In the genomic region with DNA sequence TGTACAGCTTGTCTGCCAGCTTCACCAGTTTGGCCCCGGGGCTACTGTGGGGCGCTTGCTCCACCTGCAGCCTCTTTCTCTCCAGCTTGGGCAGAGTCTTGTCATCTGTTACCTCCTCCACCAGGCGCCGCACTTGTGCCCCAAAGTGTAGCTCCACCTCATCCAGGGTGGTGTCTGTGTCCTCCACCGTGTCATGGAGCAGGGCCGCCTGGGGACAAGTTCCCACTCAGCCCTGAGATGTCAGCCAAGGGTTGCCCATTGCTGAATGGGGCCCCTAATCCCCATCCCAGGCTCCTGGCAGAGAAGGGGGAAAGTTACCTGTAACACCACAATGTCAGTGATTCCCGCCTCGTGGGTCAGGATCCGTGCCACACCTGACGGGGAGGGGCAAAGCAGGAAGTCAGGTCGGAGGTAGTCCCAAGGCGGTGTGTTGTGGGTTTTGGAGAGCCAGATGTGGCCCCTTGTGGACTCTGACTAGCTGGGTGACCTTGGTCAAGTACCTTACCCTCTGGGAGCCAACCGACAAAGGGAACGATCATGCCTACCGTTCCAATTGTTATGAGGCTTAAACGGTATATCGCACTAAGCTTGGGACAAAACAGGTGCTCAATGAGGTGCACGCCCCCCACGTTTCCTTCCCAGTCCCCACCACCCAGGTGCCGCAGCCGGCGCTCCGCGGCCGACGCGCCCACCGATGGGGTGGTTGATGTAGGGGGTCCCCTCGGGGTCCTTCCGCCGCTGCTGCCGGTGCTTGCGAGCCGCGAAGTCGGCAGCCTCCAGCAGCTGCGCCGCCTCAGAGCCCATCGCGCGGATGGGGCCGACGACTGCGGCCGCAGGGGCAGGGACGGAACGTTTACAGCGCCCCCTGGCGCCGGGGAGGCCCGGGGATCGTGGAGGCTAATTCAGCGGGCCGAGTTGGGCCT, we compare ENCODE assay signal across 1 cellular context.
TF ChIP-seq lines count a peak whose summit lies in the region.

A gene with protein sequence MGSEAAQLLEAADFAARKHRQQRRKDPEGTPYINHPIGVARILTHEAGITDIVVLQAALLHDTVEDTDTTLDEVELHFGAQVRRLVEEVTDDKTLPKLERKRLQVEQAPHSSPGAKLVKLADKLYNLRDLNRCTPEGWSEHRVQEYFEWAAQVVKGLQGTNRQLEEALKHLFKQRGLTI (minus strand): TSS at position 813 of the 923 bp plus-strand sequence. CDS start 9 bp downstream, at position 804.

TF ChIP-seq in GM12878, 131 proteins besides CTCF, POLR2A, EP300 and RAD21 (continued from another document and continues in another):
- TF ChIP-seq, protein P1, sequence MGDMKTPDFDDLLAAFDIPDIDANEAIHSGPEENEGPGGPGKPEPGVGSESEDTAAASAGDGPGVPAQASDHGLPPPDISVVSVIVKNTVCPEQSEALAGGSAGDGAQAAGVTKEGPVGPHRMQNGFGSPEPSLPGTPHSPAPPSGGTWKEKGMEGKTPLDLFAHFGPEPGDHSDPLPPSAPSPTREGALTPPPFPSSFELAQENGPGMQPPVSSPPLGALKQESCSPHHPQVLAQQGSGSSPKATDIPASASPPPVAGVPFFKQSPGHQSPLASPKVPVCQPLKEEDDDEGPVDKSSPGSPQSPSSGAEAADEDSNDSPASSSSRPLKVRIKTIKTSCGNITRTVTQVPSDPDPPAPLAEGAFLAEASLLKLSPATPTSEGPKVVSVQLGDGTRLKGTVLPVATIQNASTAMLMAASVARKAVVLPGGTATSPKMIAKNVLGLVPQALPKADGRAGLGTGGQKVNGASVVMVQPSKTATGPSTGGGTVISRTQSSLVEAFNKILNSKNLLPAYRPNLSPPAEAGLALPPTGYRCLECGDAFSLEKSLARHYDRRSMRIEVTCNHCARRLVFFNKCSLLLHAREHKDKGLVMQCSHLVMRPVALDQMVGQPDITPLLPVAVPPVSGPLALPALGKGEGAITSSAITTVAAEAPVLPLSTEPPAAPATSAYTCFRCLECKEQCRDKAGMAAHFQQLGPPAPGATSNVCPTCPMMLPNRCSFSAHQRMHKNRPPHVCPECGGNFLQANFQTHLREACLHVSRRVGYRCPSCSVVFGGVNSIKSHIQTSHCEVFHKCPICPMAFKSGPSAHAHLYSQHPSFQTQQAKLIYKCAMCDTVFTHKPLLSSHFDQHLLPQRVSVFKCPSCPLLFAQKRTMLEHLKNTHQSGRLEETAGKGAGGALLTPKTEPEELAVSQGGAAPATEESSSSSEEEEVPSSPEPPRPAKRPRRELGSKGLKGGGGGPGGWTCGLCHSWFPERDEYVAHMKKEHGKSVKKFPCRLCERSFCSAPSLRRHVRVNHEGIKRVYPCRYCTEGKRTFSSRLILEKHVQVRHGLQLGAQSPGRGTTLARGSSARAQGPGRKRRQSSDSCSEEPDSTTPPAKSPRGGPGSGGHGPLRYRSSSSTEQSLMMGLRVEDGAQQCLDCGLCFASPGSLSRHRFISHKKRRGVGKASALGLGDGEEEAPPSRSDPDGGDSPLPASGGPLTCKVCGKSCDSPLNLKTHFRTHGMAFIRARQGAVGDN (IDR thresholded peaks at IDR 0.05): peak; percentile 39
- TF ChIP-seq, protein P2, sequence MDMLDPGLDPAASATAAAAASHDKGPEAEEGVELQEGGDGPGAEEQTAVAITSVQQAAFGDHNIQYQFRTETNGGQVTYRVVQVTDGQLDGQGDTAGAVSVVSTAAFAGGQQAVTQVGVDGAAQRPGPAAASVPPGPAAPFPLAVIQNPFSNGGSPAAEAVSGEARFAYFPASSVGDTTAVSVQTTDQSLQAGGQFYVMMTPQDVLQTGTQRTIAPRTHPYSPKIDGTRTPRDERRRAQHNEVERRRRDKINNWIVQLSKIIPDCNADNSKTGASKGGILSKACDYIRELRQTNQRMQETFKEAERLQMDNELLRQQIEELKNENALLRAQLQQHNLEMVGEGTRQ (IDR thresholded peaks at IDR 0.05; ENCODE audit: borderline replicate concordance, low read depth, low read length): no peak
- TF ChIP-seq NR2C1 (IDR thresholded peaks at IDR 0.05): no peak
- TF ChIP-seq TCF7 (IDR thresholded peaks at IDR 0.05; ENCODE audit: borderline replicate concordance): no peak
- TF ChIP-seq, protein P3, sequence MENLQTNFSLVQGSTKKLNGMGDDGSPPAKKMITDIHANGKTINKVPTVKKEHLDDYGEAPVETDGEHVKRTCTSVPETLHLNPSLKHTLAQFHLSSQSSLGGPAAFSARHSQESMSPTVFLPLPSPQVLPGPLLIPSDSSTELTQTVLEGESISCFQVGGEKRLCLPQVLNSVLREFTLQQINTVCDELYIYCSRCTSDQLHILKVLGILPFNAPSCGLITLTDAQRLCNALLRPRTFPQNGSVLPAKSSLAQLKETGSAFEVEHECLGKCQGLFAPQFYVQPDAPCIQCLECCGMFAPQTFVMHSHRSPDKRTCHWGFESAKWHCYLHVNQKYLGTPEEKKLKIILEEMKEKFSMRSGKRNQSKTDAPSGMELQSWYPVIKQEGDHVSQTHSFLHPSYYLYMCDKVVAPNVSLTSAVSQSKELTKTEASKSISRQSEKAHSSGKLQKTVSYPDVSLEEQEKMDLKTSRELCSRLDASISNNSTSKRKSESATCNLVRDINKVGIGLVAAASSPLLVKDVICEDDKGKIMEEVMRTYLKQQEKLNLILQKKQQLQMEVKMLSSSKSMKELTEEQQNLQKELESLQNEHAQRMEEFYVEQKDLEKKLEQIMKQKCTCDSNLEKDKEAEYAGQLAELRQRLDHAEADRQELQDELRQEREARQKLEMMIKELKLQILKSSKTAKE (IDR thresholded peaks at IDR 0.05; ENCODE audit: low read depth, poor library complexity, severe bottlenecking): peak; percentile 66
- TF ChIP-seq NRF1 (conservative IDR thresholded peaks at IDR 0.05; ENCODE audit: low read depth, low read length): 0 out of 2 replicates have a peak, but pooled peaks have one; percentile 10
- TF ChIP-seq PAX5 (IDR thresholded peaks at IDR 0.05; ENCODE audit: borderline replicate concordance, low read depth, low read length): peak; percentile 78; the same call in 1 of the 2 replicates
- TF ChIP-seq TBL1XR1 (IDR thresholded peaks at IDR 0.05; ENCODE audit: low read depth, low read length): peak; percentile 76
- peak; percentile 90 for TF ChIP-seq TCF3 (IDR thresholded peaks at IDR 0.05; ENCODE audit: borderline replicate concordance, insufficient read depth, low read depth, low read length)
- TF ChIP-seq, protein P4, sequence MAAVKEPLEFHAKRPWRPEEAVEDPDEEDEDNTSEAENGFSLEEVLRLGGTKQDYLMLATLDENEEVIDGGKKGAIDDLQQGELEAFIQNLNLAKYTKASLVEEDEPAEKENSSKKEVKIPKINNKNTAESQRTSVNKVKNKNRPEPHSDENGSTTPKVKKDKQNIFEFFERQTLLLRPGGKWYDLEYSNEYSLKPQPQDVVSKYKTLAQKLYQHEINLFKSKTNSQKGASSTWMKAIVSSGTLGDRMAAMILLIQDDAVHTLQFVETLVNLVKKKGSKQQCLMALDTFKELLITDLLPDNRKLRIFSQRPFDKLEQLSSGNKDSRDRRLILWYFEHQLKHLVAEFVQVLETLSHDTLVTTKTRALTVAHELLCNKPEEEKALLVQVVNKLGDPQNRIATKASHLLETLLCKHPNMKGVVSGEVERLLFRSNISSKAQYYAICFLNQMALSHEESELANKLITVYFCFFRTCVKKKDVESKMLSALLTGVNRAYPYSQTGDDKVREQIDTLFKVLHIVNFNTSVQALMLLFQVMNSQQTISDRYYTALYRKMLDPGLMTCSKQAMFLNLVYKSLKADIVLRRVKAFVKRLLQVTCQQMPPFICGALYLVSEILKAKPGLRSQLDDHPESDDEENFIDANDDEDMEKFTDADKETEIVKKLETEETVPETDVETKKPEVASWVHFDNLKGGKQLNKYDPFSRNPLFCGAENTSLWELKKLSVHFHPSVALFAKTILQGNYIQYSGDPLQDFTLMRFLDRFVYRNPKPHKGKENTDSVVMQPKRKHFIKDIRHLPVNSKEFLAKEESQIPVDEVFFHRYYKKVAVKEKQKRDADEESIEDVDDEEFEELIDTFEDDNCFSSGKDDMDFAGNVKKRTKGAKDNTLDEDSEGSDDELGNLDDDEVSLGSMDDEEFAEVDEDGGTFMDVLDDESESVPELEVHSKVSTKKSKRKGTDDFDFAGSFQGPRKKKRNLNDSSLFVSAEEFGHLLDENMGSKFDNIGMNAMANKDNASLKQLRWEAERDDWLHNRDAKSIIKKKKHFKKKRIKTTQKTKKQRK (IDR thresholded peaks at IDR 0.05; ENCODE audit: low read depth, low read length): no peak
- 0 out of 2 replicates have a peak, but pooled peaks have one; percentile 49 for TF ChIP-seq ESRRA (IDR thresholded peaks at IDR 0.05; ENCODE audit: low read length)
- TF ChIP-seq, protein P5, sequence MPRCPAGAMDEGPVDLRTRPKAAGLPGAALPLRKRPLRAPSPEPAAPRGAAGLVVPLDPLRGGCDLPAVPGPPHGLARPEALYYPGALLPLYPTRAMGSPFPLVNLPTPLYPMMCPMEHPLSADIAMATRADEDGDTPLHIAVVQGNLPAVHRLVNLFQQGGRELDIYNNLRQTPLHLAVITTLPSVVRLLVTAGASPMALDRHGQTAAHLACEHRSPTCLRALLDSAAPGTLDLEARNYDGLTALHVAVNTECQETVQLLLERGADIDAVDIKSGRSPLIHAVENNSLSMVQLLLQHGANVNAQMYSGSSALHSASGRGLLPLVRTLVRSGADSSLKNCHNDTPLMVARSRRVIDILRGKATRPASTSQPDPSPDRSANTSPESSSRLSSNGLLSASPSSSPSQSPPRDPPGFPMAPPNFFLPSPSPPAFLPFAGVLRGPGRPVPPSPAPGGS (IDR thresholded peaks at IDR 0.05; ENCODE audit: borderline replicate concordance, insufficient read depth, low read depth, low read length, poor library complexity, severe bottlenecking): no peak
- peak; percentile 82 for TF ChIP-seq BACH1 (IDR thresholded peaks at IDR 0.05; ENCODE audit: borderline replicate concordance)
- TF ChIP-seq NFIC (IDR thresholded peaks at IDR 0.05; ENCODE audit: low read depth, low read length): no peak
- TF ChIP-seq SMC3 (IDR thresholded peaks at IDR 0.05; ENCODE audit: borderline replicate concordance, low read length): peak; percentile 59
- TF ChIP-seq, protein P6, sequence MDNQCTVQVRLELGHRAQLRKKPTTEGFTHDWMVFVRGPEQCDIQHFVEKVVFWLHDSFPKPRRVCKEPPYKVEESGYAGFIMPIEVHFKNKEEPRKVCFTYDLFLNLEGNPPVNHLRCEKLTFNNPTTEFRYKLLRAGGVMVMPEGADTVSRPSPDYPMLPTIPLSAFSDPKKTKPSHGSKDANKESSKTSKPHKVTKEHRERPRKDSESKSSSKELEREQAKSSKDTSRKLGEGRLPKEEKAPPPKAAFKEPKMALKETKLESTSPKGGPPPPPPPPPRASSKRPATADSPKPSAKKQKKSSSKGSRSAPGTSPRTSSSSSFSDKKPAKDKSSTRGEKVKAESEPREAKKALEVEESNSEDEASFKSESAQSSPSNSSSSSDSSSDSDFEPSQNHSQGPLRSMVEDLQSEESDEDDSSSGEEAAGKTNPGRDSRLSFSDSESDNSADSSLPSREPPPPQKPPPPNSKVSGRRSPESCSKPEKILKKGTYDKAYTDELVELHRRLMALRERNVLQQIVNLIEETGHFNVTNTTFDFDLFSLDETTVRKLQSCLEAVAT (IDR thresholded peaks at IDR 0.05): peak; percentile 72; the same call in 1 of the 2 replicates
- peak; percentile 43 for TF ChIP-seq MYC (IDR thresholded peaks at IDR 0.05; ENCODE audit: insufficient read depth, insufficient read length, insufficient replicate concordance, low read length, severe bottlenecking)
- TF ChIP-seq, protein P7, sequence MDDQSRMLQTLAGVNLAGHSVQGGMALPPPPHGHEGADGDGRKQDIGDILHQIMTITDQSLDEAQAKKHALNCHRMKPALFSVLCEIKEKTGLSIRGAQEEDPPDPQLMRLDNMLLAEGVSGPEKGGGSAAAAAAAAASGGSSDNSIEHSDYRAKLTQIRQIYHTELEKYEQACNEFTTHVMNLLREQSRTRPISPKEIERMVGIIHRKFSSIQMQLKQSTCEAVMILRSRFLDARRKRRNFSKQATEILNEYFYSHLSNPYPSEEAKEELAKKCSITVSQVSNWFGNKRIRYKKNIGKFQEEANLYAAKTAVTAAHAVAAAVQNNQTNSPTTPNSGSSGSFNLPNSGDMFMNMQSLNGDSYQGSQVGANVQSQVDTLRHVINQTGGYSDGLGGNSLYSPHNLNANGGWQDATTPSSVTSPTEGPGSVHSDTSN (IDR thresholded peaks at IDR 0.05; ENCODE audit: insufficient replicate concordance, low read depth, low read length): peak; percentile 42
- TF ChIP-seq BMI1 (IDR thresholded peaks at IDR 0.05; ENCODE audit: borderline replicate concordance): no peak
- TF ChIP-seq PAX8 (IDR thresholded peaks at IDR 0.05): no peak
- TF ChIP-seq ZNF622 (IDR thresholded peaks at IDR 0.05): no peak
- no peak for TF ChIP-seq ZZZ3 (IDR thresholded peaks at IDR 0.05; ENCODE audit: control insufficient read depth, insufficient read length, low read depth)
- TF ChIP-seq, protein P8, sequence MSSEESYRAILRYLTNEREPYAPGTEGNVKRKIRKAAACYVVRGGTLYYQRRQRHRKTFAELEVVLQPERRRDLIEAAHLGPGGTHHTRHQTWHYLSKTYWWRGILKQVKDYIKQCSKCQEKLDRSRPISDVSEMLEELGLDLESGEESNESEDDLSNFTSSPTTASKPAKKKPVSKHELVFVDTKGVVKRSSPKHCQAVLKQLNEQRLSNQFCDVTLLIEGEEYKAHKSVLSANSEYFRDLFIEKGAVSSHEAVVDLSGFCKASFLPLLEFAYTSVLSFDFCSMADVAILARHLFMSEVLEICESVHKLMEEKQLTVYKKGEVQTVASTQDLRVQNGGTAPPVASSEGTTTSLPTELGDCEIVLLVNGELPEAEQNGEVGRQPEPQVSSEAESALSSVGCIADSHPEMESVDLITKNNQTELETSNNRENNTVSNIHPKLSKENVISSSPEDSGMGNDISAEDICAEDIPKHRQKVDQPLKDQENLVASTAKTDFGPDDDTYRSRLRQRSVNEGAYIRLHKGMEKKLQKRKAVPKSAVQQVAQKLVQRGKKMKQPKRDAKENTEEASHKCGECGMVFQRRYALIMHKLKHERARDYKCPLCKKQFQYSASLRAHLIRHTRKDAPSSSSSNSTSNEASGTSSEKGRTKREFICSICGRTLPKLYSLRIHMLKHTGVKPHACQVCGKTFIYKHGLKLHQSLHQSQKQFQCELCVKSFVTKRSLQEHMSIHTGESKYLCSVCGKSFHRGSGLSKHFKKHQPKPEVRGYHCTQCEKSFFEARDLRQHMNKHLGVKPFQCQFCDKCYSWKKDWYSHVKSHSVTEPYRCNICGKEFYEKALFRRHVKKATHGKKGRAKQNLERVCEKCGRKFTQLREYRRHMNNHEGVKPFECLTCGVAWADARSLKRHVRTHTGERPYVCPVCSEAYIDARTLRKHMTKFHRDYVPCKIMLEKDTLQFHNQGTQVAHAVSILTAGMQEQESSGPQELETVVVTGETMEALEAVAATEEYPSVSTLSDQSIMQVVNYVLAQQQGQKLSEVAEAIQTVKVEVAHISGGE (CRISPR knock-in tag; IDR thresholded peaks at IDR 0.05): no peak
- TF ChIP-seq SREBF2 (IDR thresholded peaks at IDR 0.05; ENCODE audit: low read length): no peak
- TF ChIP-seq NFXL1 (IDR thresholded peaks at IDR 0.05; ENCODE audit: borderline replicate concordance): no peak
- TF ChIP-seq RB1 (IDR thresholded peaks at IDR 0.05; ENCODE audit: borderline replicate concordance): peak; percentile 64; the same call in 1 of the 2 replicates
